Comparison of ENCODE assay signal across 26 cellular contexts in genomic region chr7:47269466-47269836, GRCh38.
"Had no signal": no experiment of that assay in that cellular context is flagged by ENCODE, and none has a peak within 500 bp of the region (broad histone marks: within the 10 kb centered on the region; RNA-seq: fewer than 3 reads in every experiment).

No MANE protein-coding gene starts in this region.

- H3K4me1 Mint-ChIP-seq: naive thymus-derived CD4-positive, alpha-beta T cell; stimulated activated effector memory CD8-positive, alpha-beta T cell treated with anti-CD3 and anti-CD28 coated beads, Interleukin-12 subunit alpha, Interleukin-12 subunit beta, amount 100 ng/mL, for 72 hours had no signal

- H3K36me3 ChIP-seq: esophagus muscularis mucosa, gastroesophageal sphincter, heart left ventricle, left lung, pancreas, right lobe of liver, suprapubic skin, transverse colon, vagina had no signal

- H3K27ac ChIP-seq: coronary artery, esophagus muscularis mucosa, foreskin keratinocyte, gastroesophageal sphincter, heart left ventricle, left lung, pancreas, right lobe of liver, suprapubic skin, transverse colon, vagina had no signal

- H3K4me3 ChIP-seq: coronary artery, esophagus muscularis mucosa, gastroesophageal sphincter, heart left ventricle, left lung, pancreas, right lobe of liver, smooth muscle cell, suprapubic skin, transverse colon, vagina had no signal

- H3K27me3 Mint-ChIP-seq: naive thymus-derived CD4-positive, alpha-beta T cell; progenitor cell of endocrine pancreas had no signal

- H3K9me3 ChIP-seq: pancreas, right lobe of liver, suprapubic skin, transverse colon, vagina had no signal

- ATAC-seq: foreskin keratinocyte; gastroesophageal sphincter; heart left ventricle; left cardiac atrium; left lung; naive thymus-derived CD4-positive, alpha-beta T cell; pancreas; right lobe of liver; stimulated activated effector memory CD8-positive, alpha-beta T cell treated with anti-CD3 and anti-CD28 coated beads, Interleukin-12 subunit alpha, Interleukin-12 subunit beta, amount 100 ng/mL, for 72 hours had no signal

- H3K4me1 ChIP-seq: foreskin keratinocyte, vagina had no signal

- H3K27me3 ChIP-seq: foreskin keratinocyte, gastroesophageal sphincter, heart left ventricle, left lung, pancreas, right lobe of liver, suprapubic skin, transverse colon, vagina had no signal

- H3K36me3 Mint-ChIP-seq: naive thymus-derived CD4-positive, alpha-beta T cell; stimulated activated effector memory CD8-positive, alpha-beta T cell treated with anti-CD3 and anti-CD28 coated beads, Interleukin-12 subunit alpha, Interleukin-12 subunit beta, amount 100 ng/mL, for 72 hours had no signal

- DNase-seq: dermis blood vessel endothelial cell; effector memory CD4-positive, alpha-beta T cell; foreskin keratinocyte; heart left ventricle; hippocampal formation; left cardiac atrium; left lung; mesenchymal stem cell; midbrain; naive thymus-derived CD4-positive, alpha-beta T cell; nephron progenitor cell; occipital lobe; pancreas; right lobe of liver; stimulated activated CD4-positive, alpha-beta T cell treated with anti-CD3 and anti-CD28 coated beads, Interleukin-2, amount 100 ng/mL, for 24 hours; stimulated activated CD4-positive, alpha-beta T cell treated with anti-CD3 and anti-CD28 coated beads, Interleukin-4, amount 100 ng/mL, for 24 hours; stimulated activated naive CD4-positive, alpha-beta T cell treated with Interleukin-2 at 50 U/mL for 16 hours; transverse colon had no signal

- H3K4me3 Mint-ChIP-seq: naive thymus-derived CD4-positive, alpha-beta T cell; nephron progenitor cell; stimulated activated effector memory CD8-positive, alpha-beta T cell treated with anti-CD3 and anti-CD28 coated beads, Interleukin-12 subunit alpha, Interleukin-12 subunit beta, amount 100 ng/mL, for 72 hours had no signal

- H3K27ac Mint-ChIP-seq: naive thymus-derived CD4-positive, alpha-beta T cell; nephron progenitor cell; progenitor cell of endocrine pancreas; stimulated activated effector memory CD8-positive, alpha-beta T cell treated with anti-CD3 and anti-CD28 coated beads, Interleukin-12 subunit alpha, Interleukin-12 subunit beta, amount 100 ng/mL, for 72 hours had no signal
